14 cellular contexts compared by ENCODE assay signal in genomic region chr22:36443198-36443770, GRCh38. TPM values are rescaled to one million over a fixed set of nuclear protein-coding genes. Genes with fewer than 3 reads are reported as not detected.
DNase-seq lines count a peak whose midpoint lies in the region; ATAC-seq and TF ChIP-seq lines count a peak whose summit lies in the region.
"Had no signal": no experiment of that assay in that cellular context is flagged by ENCODE, and none has a peak within 500 bp of the region (broad histone marks: within the 10 kb centered on the region; RNA-seq: fewer than 3 reads in every experiment).

No MANE protein-coding gene starts in this region.

- WGBS in gastroesophageal sphincter (ENCODE audit: low coverage in 1 of 2), 2 donors, result 87 to 100% methylated on average over 3 of the region's 8 CpGs

- TF ChIP-seq POLR2A in gastroesophageal sphincter (IDR thresholded peaks at IDR 0.05), result no peak

- H3K27ac ChIP-seq in HL-60 (replicated peaks) (no peak overlapping the region), RWPE1 (peak overlapping the region; percentile 6; the same call in 1 of the 2 replicates), gastroesophageal sphincter (no peak overlapping the region)
- H3K27ac ChIP-seq: prostate gland, VCaP had no signal

- no peaks in the 10 kb centered on the region for H3K9me3 ChIP-seq in gastroesophageal sphincter
- H3K9me3 ChIP-seq: prostate gland had no signal

- POLR2A ChIA-PET in RWPE1 (lab: Yijun Ruan, JAX; ENCODE audit: low non-redundant PET), result no interaction called here

- TF ChIP-seq CTCF in AG10803 (conservative IDR thresholded peaks at IDR 0.05; ENCODE audit: low read length), result no peak
- TF ChIP-seq CTCF in HL-60 (IDR thresholded peaks at IDR 0.05; ENCODE audit: insufficient read depth, low read length), result no peak
- no peak for TF ChIP-seq CTCF in RWPE1 (conservative IDR thresholded peaks at IDR 0.05; ENCODE audit: low read depth)
- no peak for TF ChIP-seq CTCF in gastroesophageal sphincter (IDR thresholded peaks at IDR 0.05)

- TF ChIP-seq EP300 in gastroesophageal sphincter (IDR thresholded peaks at IDR 0.05), result no peak

- peak; percentile 1 for ATAC-seq in left colon
- no peak for ATAC-seq in GM21381 (IDR thresholded peaks at IDR 0.05; ENCODE audit: unreplicated experiment)
- no peak for ATAC-seq in gastroesophageal sphincter

- H3K4me1 ChIP-seq in gastroesophageal sphincter, result peaks cover 0 to 16% (median 6%) of the 10 kb centered on the region in 3 donors
- H3K4me1 ChIP-seq: prostate gland had no signal

- H3K27me3 ChIP-seq in HL-60 (ENCODE audit: insufficient read depth, poor library complexity, severe bottlenecking) (no peaks in the 10 kb centered on the region), gastroesophageal sphincter (no peaks in the 10 kb centered on the region)

- peak; percentile 41 for DNase-seq in AG10803 (ENCODE audit: low read depth)
- DNase-seq in HL-60 (ENCODE audit: low read depth in 1 of 2, low spot score in 1 of 2), result peak; percentile 37 to 79
- DNase-seq in RWPE1 (ENCODE audit: low spot score), result no peak
- no peak for DNase-seq in left colon
- no peak for DNase-seq in effector CD8-positive, alpha-beta T cell (lab: John Stamatoyannopoulos, UW)
- no peak for DNase-seq in stimulated activated CD4-positive, alpha-beta T cell treated with anti-CD3 and anti-CD28 coated beads, Interleukin-1b, Interleukin-23, amount 100 ng/mL, for 48 hours
- DNase-seq: activated gamma-delta T cell treated with Interleukin-2 at 50 U/mL for 16 hours, Calu3, HCEC 1CT, NCI-H446 had no signal

- CTCF ChIA-PET in RWPE1 (lab: Yijun Ruan, JAX), result no interaction called here

- H3K4me3 ChIP-seq in AG10803 (ENCODE audit: low read length) (no peak overlapping the region), HL-60 (replicated peaks; ENCODE audit: insufficient read depth, low read length) (no peak overlapping the region), gastroesophageal sphincter (no peak overlapping the region)
- H3K4me3 ChIP-seq: prostate gland had no signal

- no peaks in the 10 kb centered on the region for H3K36me3 ChIP-seq in gastroesophageal sphincter
- H3K36me3 ChIP-seq: prostate gland had no signal

- intact Hi-C loops in left colon (cut with DNase I, micrococcal nuclease), result no loop called here

RNA-seq across cellular contexts. Expression of gene TXN2, which starts 38.2 kb away (rescaled TPM):
- total RNA-seq in left colon, result 100 to 1,000 TPM in 1 of 2 donors, 10 to 100 TPM in 1; 96.5 to 101 TPM
- total RNA-seq in gastroesophageal sphincter, result 10 to 100 TPM; 36.4 to 78.3 (median 63.4) TPM

RNA-seq across cellular contexts. Expression of gene MYH9, which starts 55.5 kb away (rescaled TPM):
- total RNA-seq in left colon (100 to 1,000 TPM; 581 to 641 TPM), gastroesophageal sphincter (100 to 1,000 TPM; 304 to 366 (median 322) TPM)

Comparison
In these comparisons a context has a peak if more than half of its experiments do, and no peak if none do; other contexts are left out.
1. DNase-seq: peak in AG10803 (single experiment) and HL-60 (2 of 2); none in RWPE1 (single experiment), left colon (0 of 2), effector CD8-positive, alpha-beta T cell (single experiment) and stimulated activated CD4-positive, alpha-beta T cell treated with anti-CD3 and anti-CD28 coated beads, Interleukin-1b, Interleukin-23, amount 100 ng/mL, for 48 hours (single experiment).